In the genomic region with DNA sequence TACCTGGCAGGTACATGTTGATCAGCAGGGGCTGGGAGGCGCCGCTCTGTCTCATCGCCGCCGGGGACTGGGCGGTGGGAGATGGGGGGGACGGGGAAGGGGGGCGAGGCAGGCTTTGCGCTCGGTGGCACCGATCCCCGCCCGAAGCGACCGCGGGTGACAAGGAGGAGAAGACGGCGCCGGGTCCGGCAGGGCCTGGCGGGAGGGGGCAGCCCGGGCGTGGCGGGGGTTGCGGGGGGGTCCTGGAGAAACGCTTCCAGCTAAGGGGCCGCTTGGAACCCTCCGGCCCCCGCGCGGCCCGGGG, we compare ENCODE assay signal across 14 cellular contexts. TPM values are rescaled to one million over a fixed set of nuclear protein-coding genes. Genes with fewer than 3 reads are reported as not detected.
DNase-seq lines count a peak whose midpoint lies in the region; TF ChIP-seq lines count a peak whose summit lies in the region.
"Had no signal": no experiment of that assay in that cellular context is flagged by ENCODE, and none has a peak within 500 bp of the region (broad histone marks: within the 10 kb centered on the region; RNA-seq: fewer than 3 reads in every experiment).

FEV (minus strand) TSS at position 164 of the 304 bp plus-strand sequence; CDS start at position 55, 109 bp downstream.

- H3K4me3 Mint-ChIP-seq in Calu3 (ENCODE audit: low read depth, unreplicated experiment) (peak within 1 kb of the TSS; percentile 36), brain (peak within 1 kb of the TSS; percentile 70 to 79 (median 77)), neural crest cell (peak within 1 kb of the TSS; percentile 52)

- H3K4me3 ChIP-seq in BLaER1 treated with 17β-estradiol and CSF1 and Interleukin-3, amounts not matched to agents 10 nM and 100 nM = peak within 1 kb of the TSS in 9 of 10 experiments; percentile 21 to 51 (median 29); a peak in 11 of 20 replicates

- DNase-seq in Calu3 = no peak
- no peak for DNase-seq in neural crest cell (ENCODE audit: low read depth, low spot score)
- DNase-seq in NK-92 treated with Interleukin-12 subunit alpha and Interleukin-12 subunit beta, amount 100 ng/mL, for 24 hours (lab: John Stamatoyannopoulos, UW) = no peak
- DNase-seq in glomerular visceral epithelial cell (ENCODE audit: extremely low spot score) = no peak
- no peak for DNase-seq in ureter (ENCODE audit: low spot score)
- DNase-seq: foreskin fibroblast, NCI-H1694 treated with DMSO at 0.1 percent for 48 hours, SIG-M5 had no signal

- H3K27ac Mint-ChIP-seq in Calu3 (ENCODE audit: unreplicated experiment) (no peak within 1 kb of the TSS), brain (no peak within 1 kb of the TSS), neural crest cell (ENCODE audit: unreplicated experiment) (no peak within 1 kb of the TSS)

- peaks cover 96 to 100% (median 99%) of the 10 kb centered on the region in 11 experiments for H3K27me3 ChIP-seq in BLaER1 treated with 17β-estradiol and CSF1 and Interleukin-3, amounts not matched to agents 10 nM and 100 nM

- H3K4me1 Mint-ChIP-seq in Calu3 (ENCODE audit: low read depth, unreplicated experiment) (peaks cover 26% of the 10 kb centered on the region), brain (peaks cover 33% of the 10 kb centered on the region), neural crest cell (peaks cover 9% of the 10 kb centered on the region)

- H3K9me3 ChIP-seq in BLaER1 treated with 17β-estradiol and CSF1 and Interleukin-3, amounts not matched to agents 10 nM and 100 nM (replicated peaks in 1 of 11) = peaks cover 0 to 10% (median 5%) of the 10 kb centered on the region in 11 experiments; a peak in 7 of 22 replicates

- H4K20me1 ChIP-seq in BLaER1 treated with 17β-estradiol and CSF1 and Interleukin-3, amounts not matched to agents 10 nM and 100 nM = peaks cover 0 to 89% (median 61%) of the 10 kb centered on the region in 11 experiments; a peak in 16 of 22 replicates

- H3K4me1 ChIP-seq in BLaER1 treated with 17β-estradiol and CSF1 and Interleukin-3, amounts not matched to agents 10 nM and 100 nM = peaks cover 8 to 16% (median 10%) of the 10 kb centered on the region in 10 experiments; a peak in 16 of 20 replicates

- no peaks in the 10 kb centered on the region for H3K36me3 ChIP-seq in BLaER1 treated with 17β-estradiol and CSF1 and Interleukin-3, amounts not matched to agents 10 nM and 100 nM

- H3K27ac ChIP-seq in BLaER1 treated with 17β-estradiol and CSF1 and Interleukin-3, amounts not matched to agents 10 nM and 100 nM = no peak within 1 kb of the TSS
- H3K27ac ChIP-seq: HL-60 had no signal

- H3K9me3 Mint-ChIP-seq in Calu3 (ENCODE audit: low read depth, unreplicated experiment) (no peaks in the 10 kb centered on the region), brain (peaks cover 0 to 18% (median 2%) of the 10 kb centered on the region in 5 experiments), neural crest cell (no peaks in the 10 kb centered on the region)

- intact Hi-C loops in Calu3 (cut with micrococcal nuclease; ENCODE audit: unreplicated experiment) = loop anchor here (10.0 kb wide), 1 partner anchor 130 kb away; the partner anchor contains the start of gene WNT6

- peaks cover 9% of the 10 kb centered on the region for H3K36me3 Mint-ChIP-seq in Calu3 (ENCODE audit: insufficient read depth, unreplicated experiment)
- no peaks in the 10 kb centered on the region for H3K36me3 Mint-ChIP-seq in brain
- no peaks in the 10 kb centered on the region for H3K36me3 Mint-ChIP-seq in neural crest cell (ENCODE audit: low read depth)

- TF ChIP-seq CTCF in Calu3 (IDR thresholded peaks at IDR 0.05; ENCODE audit: unreplicated experiment) (no peak), brain (conservative IDR thresholded peaks at IDR 0.05) (no peak), neural crest cell (conservative IDR thresholded peaks at IDR 0.05) (no peak)

- no TSS peak for BruUV-seq in Calu3 (replicated peaks; lab: Mats Ljungman, UMichigan)

- no peak within 1 kb of the TSS; a peak in 1 of 22 replicates for H3K9ac ChIP-seq in BLaER1 treated with 17β-estradiol and CSF1 and Interleukin-3, amounts not matched to agents 10 nM and 100 nM

- peaks cover 100% of the 10 kb centered on the region for H3K27me3 Mint-ChIP-seq in Calu3 (ENCODE audit: unreplicated experiment)
- H3K27me3 Mint-ChIP-seq in brain = peaks cover 96% of the 10 kb centered on the region
- H3K27me3 Mint-ChIP-seq in neural crest cell (ENCODE audit: low read depth) = peaks cover 94% of the 10 kb centered on the region

- H3K4me2 ChIP-seq in BLaER1 treated with 17β-estradiol and CSF1 and Interleukin-3, amounts not matched to agents 10 nM and 100 nM = peak within 1 kb of the TSS; percentile 45 to 88 (median 62)

- CTCF ChIA-PET in Calu3 (lab: Charles Lee) = interaction anchor here (0.6 to 0.9 kb wide), 2 partner anchors 9 to 757 kb away, joined by 3 to 5 read pairs; no protein-coding TSS in a partner anchor

RNA-seq across cellular contexts. Expression of gene FEV, which starts in this region (rescaled TPM):
- not detected in 2 replicates for total RNA-seq in Calu3 (2022)
- polyA plus RNA-seq in brain (ENCODE audit: insufficient read depth, low read depth, low replicate concordance) = 5.9 TPM
- total RNA-seq in neural crest cell = not detected in 2 replicates
- total RNA-seq in ureter = not detected
- total RNA-seq: activated CD8-positive, alpha-beta memory T cell treated with anti-CD3 and anti-CD28 coated beads for 36 hours; mesenteric fat pad; temporal lobe had no signal
